14 cellular contexts compared by ENCODE assay signal in genomic region chr11:69241844-69242582, GRCh38. TPM values are rescaled to one million over a fixed set of nuclear protein-coding genes. Genes with fewer than 3 reads are reported as not detected.
DNase-seq lines count a peak whose midpoint lies in the region; ATAC-seq, FAIRE-seq and TF ChIP-seq lines count a peak whose summit lies in the region.
"Had no signal": no experiment of that assay in that cellular context is flagged by ENCODE, and none has a peak within 500 bp of the region (broad histone marks: within the 10 kb centered on the region; RNA-seq: fewer than 3 reads in every experiment).

No MANE protein-coding gene starts in this region.

- H2AFZ ChIP-seq in astrocyte (ENCODE audit: low read depth, low read length) = no peak overlapping the region

- no peaks in the 10 kb centered on the region for H3K36me3 ChIP-seq in astrocyte (ENCODE audit: insufficient read depth, low read length)

- H3K27ac Mint-ChIP-seq in activated T-cell treated with anti-CD3 and anti-CD28 coated beads, Interleukin-2, amount 50 U/mL, for 72 hours = peak overlapping the region; percentile 69
- H3K27ac Mint-ChIP-seq in astrocyte (ENCODE audit: unreplicated experiment) (no peak overlapping the region), osteocyte (ENCODE audit: unreplicated experiment) (no peak overlapping the region), progenitor cell of endocrine pancreas (no peak overlapping the region)

- H3K9ac ChIP-seq in astrocyte (ENCODE audit: low read length) = no peak overlapping the region

- H3K79me2 ChIP-seq in astrocyte (ENCODE audit: insufficient read depth, low read length) = no peaks in the 10 kb centered on the region

- no peak for ATAC-seq in activated T-cell treated with anti-CD3 and anti-CD28 coated beads, Interleukin-2, amount 50 U/mL, for 72 hours (replicated peaks in 1 of 2)
- ATAC-seq in activated T-cell treated with anti-CD3 and anti-CD28 coated beads, Interleukin-2, amount 50 U/mL, for 4 hours = no peak
- ATAC-seq in HG03175 (IDR thresholded peaks at IDR 0.05; ENCODE audit: unreplicated experiment) = no peak

- H3K9me3 Mint-ChIP-seq in activated T-cell treated with anti-CD3 and anti-CD28 coated beads, Interleukin-2, amount 50 U/mL, for 72 hours = no peaks in the 10 kb centered on the region
- no peaks in the 10 kb centered on the region for H3K9me3 Mint-ChIP-seq in activated T-cell treated with anti-CD3 and anti-CD28 coated beads, Interleukin-2, amount 50 U/mL, for 4 hours
- H3K9me3 Mint-ChIP-seq in astrocyte (ENCODE audit: unreplicated experiment) (peaks cover 12% of the 10 kb centered on the region), osteocyte (ENCODE audit: unreplicated experiment) (no peaks in the 10 kb centered on the region), progenitor cell of endocrine pancreas (ENCODE audit: low read depth) (no peaks in the 10 kb centered on the region)

- peaks cover 3% of the 10 kb centered on the region in 2 donors for H3K36me3 Mint-ChIP-seq in activated T-cell treated with anti-CD3 and anti-CD28 coated beads, Interleukin-2, amount 50 U/mL, for 72 hours (ENCODE audit: insufficient read depth in 2 of 2)
- no peaks in the 10 kb centered on the region for H3K36me3 Mint-ChIP-seq in activated T-cell treated with anti-CD3 and anti-CD28 coated beads, Interleukin-2, amount 50 U/mL, for 4 hours (ENCODE audit: insufficient read depth)
- peaks cover 5% of the 10 kb centered on the region for H3K36me3 Mint-ChIP-seq in astrocyte (ENCODE audit: low read depth, unreplicated experiment)
- H3K36me3 Mint-ChIP-seq in osteocyte (ENCODE audit: unreplicated experiment) = no peaks in the 10 kb centered on the region
- H3K36me3 Mint-ChIP-seq in progenitor cell of endocrine pancreas (ENCODE audit: insufficient read depth) = no peaks in the 10 kb centered on the region

- H3K27me3 Mint-ChIP-seq in activated T-cell treated with anti-CD3 and anti-CD28 coated beads, Interleukin-2, amount 50 U/mL, for 72 hours (ENCODE audit: low read depth) = no peaks in the 10 kb centered on the region
- H3K27me3 Mint-ChIP-seq in activated T-cell treated with anti-CD3 and anti-CD28 coated beads, Interleukin-2, amount 50 U/mL, for 4 hours (ENCODE audit: low read depth) = no peaks in the 10 kb centered on the region
- peaks cover 41% of the 10 kb centered on the region for H3K27me3 Mint-ChIP-seq in astrocyte (ENCODE audit: low read depth, unreplicated experiment)
- H3K27me3 Mint-ChIP-seq in osteocyte (ENCODE audit: unreplicated experiment) = peaks cover 19% of the 10 kb centered on the region
- H3K27me3 Mint-ChIP-seq in progenitor cell of endocrine pancreas = peaks cover 6% of the 10 kb centered on the region

- TF ChIP-seq CTCF in astrocyte (IDR thresholded peaks at IDR 0.05; ENCODE audit: insufficient read depth, low read depth, low read length) (no peak), osteocyte (IDR thresholded peaks at IDR 0.05) (no peak), progenitor cell of endocrine pancreas (IDR thresholded peaks at IDR 0.05; ENCODE audit: unreplicated experiment) (no peak)

- H3K27ac ChIP-seq in astrocyte (ENCODE audit: low read depth, low read length) = no peak overlapping the region
- H3K27ac ChIP-seq: RWPE1 had no signal

- no peak overlapping the region for H3K4me3 Mint-ChIP-seq in activated T-cell treated with anti-CD3 and anti-CD28 coated beads, Interleukin-2, amount 50 U/mL, for 72 hours
- H3K4me3 Mint-ChIP-seq in activated T-cell treated with anti-CD3 and anti-CD28 coated beads, Interleukin-2, amount 50 U/mL, for 4 hours = no peak overlapping the region
- peak overlapping the region; percentile 14 for H3K4me3 Mint-ChIP-seq in astrocyte (ENCODE audit: unreplicated experiment)
- H3K4me3 Mint-ChIP-seq in osteocyte (ENCODE audit: unreplicated experiment) = no peak overlapping the region
- no peak overlapping the region for H3K4me3 Mint-ChIP-seq in progenitor cell of endocrine pancreas (ENCODE audit: low read depth)

- DNase-seq in activated T-cell treated with anti-CD3 and anti-CD28 coated beads, Interleukin-2, amount 50 U/mL, for 72 hours = no peak
- DNase-seq in activated T-cell treated with anti-CD3 and anti-CD28 coated beads, Interleukin-2, amount 50 U/mL, for 4 hours = no peak
- DNase-seq in Kasumi-1 (lab: John Stamatoyannopoulos, UW) (peak; percentile 51 to 63), astrocyte (ENCODE audit: low read depth) (no peak), osteocyte (ENCODE audit: extremely low spot score, unreplicated experiment) (peak; percentile 10), NCI-H524 (lab: John Stamatoyannopoulos, UW) (no peak), progenitor cell of endocrine pancreas (ENCODE audit: low spot score, unreplicated experiment) (no peak)
- DNase-seq: DMS53; NCI-H1694; stimulated activated CD4-positive, alpha-beta T cell treated with anti-CD3 and anti-CD28 coated beads, Interleukin-2, amount 100 ng/mL, for 24 hours had no signal

- no peak overlapping the region for H3K4me2 ChIP-seq in astrocyte (ENCODE audit: low read length)

- no peaks in the 10 kb centered on the region for H4K20me1 ChIP-seq in astrocyte (ENCODE audit: insufficient read depth, low read length)

- no peaks in the 10 kb centered on the region for H3K27me3 ChIP-seq in astrocyte (ENCODE audit: insufficient read depth, low read length)

- peaks cover 30% of the 10 kb centered on the region for H3K4me1 Mint-ChIP-seq in activated T-cell treated with anti-CD3 and anti-CD28 coated beads, Interleukin-2, amount 50 U/mL, for 72 hours (ENCODE audit: low read depth)
- H3K4me1 Mint-ChIP-seq in activated T-cell treated with anti-CD3 and anti-CD28 coated beads, Interleukin-2, amount 50 U/mL, for 4 hours (ENCODE audit: low read depth) = peaks cover 28% of the 10 kb centered on the region
- H3K4me1 Mint-ChIP-seq in astrocyte (ENCODE audit: low read depth, unreplicated experiment) = no peaks in the 10 kb centered on the region
- H3K4me1 Mint-ChIP-seq in osteocyte (ENCODE audit: unreplicated experiment) = no peaks in the 10 kb centered on the region
- H3K4me1 Mint-ChIP-seq in progenitor cell of endocrine pancreas (ENCODE audit: low read depth) = peaks cover 16% of the 10 kb centered on the region

- H3K4me3 ChIP-seq in astrocyte (ENCODE audit: insufficient read depth, low read depth, low read length) = no peak overlapping the region

- no peak for FAIRE-seq in astrocyte (lab: Jason Lieb, UNC)
- FAIRE-seq: TTC549 had no signal

- H3K4me1 ChIP-seq in astrocyte (ENCODE audit: insufficient read depth, low read length) = no peaks in the 10 kb centered on the region

- H3K9me3 ChIP-seq in astrocyte (ENCODE audit: insufficient read depth, low read depth, low read length) = peaks cover 3% of the 10 kb centered on the region

RNA-seq across cellular contexts. Expression of gene MYEOV, which starts 51.9 kb away (rescaled TPM):
- total RNA-seq in activated T-cell treated with anti-CD3 and anti-CD28 coated beads, Interleukin-2, amount 50 U/mL, for 72 hours = under 1 TPM; 0.42 to 0.67 TPM
- total RNA-seq in activated T-cell treated with anti-CD3 and anti-CD28 coated beads, Interleukin-2, amount 50 U/mL, for 4 hours = under 1 TPM in 2 of 3 donors, not detected in 1; 0.10 to 0.50 TPM
- total RNA-seq in astrocyte (not detected in 2 replicates), osteocyte (1.6 and 1.8 TPM in 2 replicates), progenitor cell of endocrine pancreas (0.14 TPM in 1 of 2 replicates, not detected in the other)
- total RNA-seq: urinary bladder had no signal

Comparison
In these comparisons a context has a peak if more than half of its experiments do, and no peak if none do; other contexts are left out.
1. DNase-seq: peak in Kasumi-1 (2 of 2) and osteocyte (single experiment); none in activated T-cell treated with anti-CD3 and anti-CD28 coated beads, Interleukin-2, amount 50 U/mL, for 72 hours (0 of 2), activated T-cell treated with anti-CD3 and anti-CD28 coated beads, Interleukin-2, amount 50 U/mL, for 4 hours (single experiment), astrocyte (single experiment), NCI-H524 (0 of 2) and progenitor cell of endocrine pancreas (single experiment).